Comparison of ENCODE assay signal across 1 cellular context in the genomic region with DNA sequence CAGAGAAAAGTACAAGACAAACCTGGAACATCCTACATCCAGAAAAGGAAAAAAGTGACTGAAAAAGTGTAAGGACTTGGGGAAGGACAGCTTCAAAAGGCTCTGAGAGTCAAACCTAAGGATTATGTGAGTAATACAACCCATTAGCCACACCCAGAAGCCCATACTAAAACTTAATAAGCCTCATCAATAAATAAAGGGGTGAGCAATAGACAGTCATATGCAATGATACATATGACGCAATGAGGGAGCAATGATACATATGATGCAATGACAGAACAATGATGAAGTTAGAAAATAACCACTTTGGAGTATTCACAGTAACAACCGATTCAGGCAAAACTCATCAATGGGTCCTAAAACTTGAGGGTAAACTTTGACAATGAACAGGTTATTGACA.
A peak's percentile ranks its signal among the peaks of the same experiment; 100 is the strongest.
TF ChIP-seq lines count a peak whose summit lies in the region.

No MANE protein-coding gene starts in this region.

TF ChIP-seq in K562, 482 proteins besides CTCF, POLR2A, EP300 and RAD21 (continued from another document and continues in another):
- TF ChIP-seq ZBTB11 (CRISPR knock-in tag; IDR thresholded peaks at IDR 0.05) (no peak), POLR2H (tag; IDR thresholded peaks at IDR 0.05; ENCODE audit: low read depth) (peak; percentile 65; the same call in 1 of the 2 replicates), ZNF589 (CRISPR knock-in tag; IDR thresholded peaks at IDR 0.05; ENCODE audit: low read depth) (peak; percentile 80; the same call in 1 of the 2 replicates), YBX1 (IDR thresholded peaks at IDR 0.05) (no peak), SRF (CRISPR knock-in tag; IDR thresholded peaks at IDR 0.05) (no peak), TFE3 (CRISPR knock-in tag; IDR thresholded peaks at IDR 0.05) (no peak), SRSF9 (IDR thresholded peaks at IDR 0.05; ENCODE audit: borderline replicate concordance, low read depth, low read length) (no peak), CEBPB (tag; IDR thresholded peaks at IDR 0.05) (peak; percentile 95), HMBOX1 (IDR thresholded peaks at IDR 0.05) (no peak), CBX1 (IDR thresholded peaks at IDR 0.05; ENCODE audit: low read depth) (no peak), USF2 (CRISPR knock-in tag; IDR thresholded peaks at IDR 0.05) (no peak), MEF2D (tag; conservative IDR thresholded peaks at IDR 0.05; ENCODE audit: low read depth) (0 out of 2 replicates have a peak, but pooled peaks have one; percentile 49), RFX5 (IDR thresholded peaks at IDR 0.05; ENCODE audit: low read depth, low read length) (no peak), MAFF (IDR thresholded peaks at IDR 0.05; ENCODE audit: low read length) (no peak), ELK1 (CRISPR knock-in tag; IDR thresholded peaks at IDR 0.05) (no peak), SMARCA5 (IDR thresholded peaks at IDR 0.05) (no peak), TAF7 (tag; IDR thresholded peaks at IDR 0.05) (no peak), PHB2 (IDR thresholded peaks at IDR 0.05; ENCODE audit: low read depth) (no peak), FOXJ3 (CRISPR knock-in tag; IDR thresholded peaks at IDR 0.05) (no peak), MEF2A (IDR thresholded peaks at IDR 0.05; ENCODE audit: control insufficient read depth, low read depth, low read length) (no peak), ZNF766 (CRISPR knock-in tag; conservative IDR thresholded peaks at IDR 0.05) (no peak), SRSF1 (IDR thresholded peaks at IDR 0.05; ENCODE audit: low read depth, low read length) (no peak), ZBTB1 (CRISPR knock-in tag; IDR thresholded peaks at IDR 0.05; ENCODE audit: borderline replicate concordance, low read depth) (no peak), HLTF (IDR thresholded peaks at IDR 0.05) (no peak), CREB3 (tag; conservative IDR thresholded peaks at IDR 0.05; ENCODE audit: low read depth) (no peak), ZNF561 (CRISPR knock-in tag; conservative IDR thresholded peaks at IDR 0.05) (no peak), SAFB2 (IDR thresholded peaks at IDR 0.05; ENCODE audit: borderline replicate concordance, low read depth, low read length, severe bottlenecking) (no peak), RBM17 (IDR thresholded peaks at IDR 0.05; ENCODE audit: borderline replicate concordance, low read depth, low read length) (no peak), IFI16 (CRISPR knock-in tag; IDR thresholded peaks at IDR 0.05) (no peak), PURB (CRISPR knock-in tag; IDR thresholded peaks at IDR 0.05; ENCODE audit: low read depth) (no peak), KDM1A (IDR thresholded peaks at IDR 0.05) (no peak), ZNF232 (CRISPR knock-in tag; IDR thresholded peaks at IDR 0.05) (no peak), HNRNPL (IDR thresholded peaks at IDR 0.05; ENCODE audit: low read depth, low read length) (no peak), CHAMP1 (IDR thresholded peaks at IDR 0.05) (no peak), TCF7L2 (IDR thresholded peaks at IDR 0.05; ENCODE audit: low read depth, low read length) (no peak), SMAD3 (CRISPR knock-in tag; conservative IDR thresholded peaks at IDR 0.05) (no peak), PHB (CRISPR knock-in tag; IDR thresholded peaks at IDR 0.05) (no peak), SIRT6 (IDR thresholded peaks at IDR 0.05; ENCODE audit: low read depth, low read length) (no peak), HDAC2 (IDR thresholded peaks at IDR 0.05) (no peak), DACH1 (IDR thresholded peaks at IDR 0.05; ENCODE audit: partially characterized antibody) (peak; percentile 14), NR2F6 (CRISPR knock-in tag; IDR thresholded peaks at IDR 0.05) (no peak), TEAD4 (IDR thresholded peaks at IDR 0.05; ENCODE audit: low read length) (no peak), TEAD4 (CRISPR knock-in tag; IDR thresholded peaks at IDR 0.05; ENCODE audit: borderline replicate concordance) (no peak)
- TF ChIP-seq, protein P1, sequence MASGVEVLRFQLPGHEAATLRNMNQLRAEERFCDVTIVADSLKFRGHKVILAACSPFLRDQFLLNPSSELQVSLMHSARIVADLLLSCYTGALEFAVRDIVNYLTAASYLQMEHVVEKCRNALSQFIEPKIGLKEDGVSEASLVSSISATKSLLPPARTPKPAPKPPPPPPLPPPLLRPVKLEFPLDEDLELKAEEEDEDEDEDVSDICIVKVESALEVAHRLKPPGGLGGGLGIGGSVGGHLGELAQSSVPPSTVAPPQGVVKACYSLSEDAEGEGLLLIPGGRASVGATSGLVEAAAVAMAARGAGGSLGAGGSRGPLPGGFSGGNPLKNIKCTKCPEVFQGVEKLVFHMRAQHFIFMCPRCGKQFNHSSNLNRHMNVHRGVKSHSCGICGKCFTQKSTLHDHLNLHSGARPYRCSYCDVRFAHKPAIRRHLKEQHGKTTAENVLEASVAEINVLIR (CRISPR knock-in tag; IDR thresholded peaks at IDR 0.05): no peak
- TF ChIP-seq, protein P2, sequence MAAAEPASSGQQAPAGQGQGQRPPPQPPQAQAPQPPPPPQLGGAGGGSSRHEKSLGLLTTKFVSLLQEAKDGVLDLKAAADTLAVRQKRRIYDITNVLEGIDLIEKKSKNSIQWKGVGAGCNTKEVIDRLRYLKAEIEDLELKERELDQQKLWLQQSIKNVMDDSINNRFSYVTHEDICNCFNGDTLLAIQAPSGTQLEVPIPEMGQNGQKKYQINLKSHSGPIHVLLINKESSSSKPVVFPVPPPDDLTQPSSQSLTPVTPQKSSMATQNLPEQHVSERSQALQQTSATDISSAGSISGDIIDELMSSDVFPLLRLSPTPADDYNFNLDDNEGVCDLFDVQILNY (CRISPR knock-in tag; IDR thresholded peaks at IDR 0.05): no peak
- TF ChIP-seq, protein P3, sequence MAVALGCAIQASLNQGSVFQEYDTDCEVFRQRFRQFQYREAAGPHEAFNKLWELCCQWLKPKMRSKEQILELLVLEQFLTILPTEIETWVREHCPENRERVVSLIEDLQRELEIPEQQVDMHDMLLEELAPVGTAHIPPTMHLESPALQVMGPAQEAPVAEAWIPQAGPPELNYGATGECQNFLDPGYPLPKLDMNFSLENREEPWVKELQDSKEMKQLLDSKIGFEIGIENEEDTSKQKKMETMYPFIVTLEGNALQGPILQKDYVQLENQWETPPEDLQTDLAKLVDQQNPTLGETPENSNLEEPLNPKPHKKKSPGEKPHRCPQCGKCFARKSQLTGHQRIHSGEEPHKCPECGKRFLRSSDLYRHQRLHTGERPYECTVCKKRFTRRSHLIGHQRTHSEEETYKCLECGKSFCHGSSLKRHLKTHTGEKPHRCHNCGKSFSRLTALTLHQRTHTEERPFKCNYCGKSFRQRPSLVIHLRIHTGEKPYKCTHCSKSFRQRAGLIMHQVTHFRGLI (CRISPR knock-in tag; IDR thresholded peaks at IDR 0.05): no peak
- TF ChIP-seq, protein P4, sequence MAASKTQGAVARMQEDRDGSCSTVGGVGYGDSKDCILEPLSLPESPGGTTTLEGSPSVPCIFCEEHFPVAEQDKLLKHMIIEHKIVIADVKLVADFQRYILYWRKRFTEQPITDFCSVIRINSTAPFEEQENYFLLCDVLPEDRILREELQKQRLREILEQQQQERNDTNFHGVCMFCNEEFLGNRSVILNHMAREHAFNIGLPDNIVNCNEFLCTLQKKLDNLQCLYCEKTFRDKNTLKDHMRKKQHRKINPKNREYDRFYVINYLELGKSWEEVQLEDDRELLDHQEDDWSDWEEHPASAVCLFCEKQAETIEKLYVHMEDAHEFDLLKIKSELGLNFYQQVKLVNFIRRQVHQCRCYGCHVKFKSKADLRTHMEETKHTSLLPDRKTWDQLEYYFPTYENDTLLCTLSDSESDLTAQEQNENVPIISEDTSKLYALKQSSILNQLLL (CRISPR knock-in tag; IDR thresholded peaks at IDR 0.05; ENCODE audit: borderline replicate concordance): no peak
- TF ChIP-seq, protein P5, sequence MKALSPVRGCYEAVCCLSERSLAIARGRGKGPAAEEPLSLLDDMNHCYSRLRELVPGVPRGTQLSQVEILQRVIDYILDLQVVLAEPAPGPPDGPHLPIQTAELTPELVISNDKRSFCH (CRISPR knock-in tag; IDR thresholded peaks at IDR 0.05): no peak
- TF ChIP-seq, protein P5 (tag; IDR thresholded peaks at IDR 0.05): no peak
